9 cellular contexts compared by ENCODE assay signal in the genomic region with DNA sequence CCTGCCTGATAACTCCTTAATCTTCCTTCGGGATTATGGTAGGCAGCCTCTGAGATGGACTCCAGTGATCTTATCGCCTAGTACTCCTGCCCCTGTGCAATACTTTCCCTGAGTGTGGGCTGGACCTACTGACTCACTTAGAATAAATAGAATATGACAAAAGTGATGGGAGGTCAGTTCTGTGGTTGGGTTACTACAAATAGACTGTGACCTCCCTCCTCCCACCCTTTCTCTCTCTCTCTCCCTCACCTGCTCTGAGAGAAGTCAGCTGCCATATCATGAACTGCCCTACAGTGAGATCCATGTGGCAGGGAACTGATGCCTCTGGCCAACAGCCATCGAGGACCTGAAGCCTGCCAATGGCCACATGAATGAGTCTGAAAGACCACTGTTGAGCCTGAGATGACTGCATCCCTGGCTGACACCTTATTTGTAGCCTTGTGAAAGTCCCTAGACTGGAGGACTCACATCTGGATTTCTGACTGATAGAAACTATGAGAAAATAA.
DNase-seq lines count a peak whose midpoint lies in the region; ATAC-seq and TF ChIP-seq lines count a peak whose summit lies in the region.
"Had no signal": no experiment of that assay in that cellular context is flagged by ENCODE, and none has a peak within 500 bp of the region (broad histone marks: within the 10 kb centered on the region; RNA-seq: fewer than 3 reads in every experiment).

No MANE protein-coding gene starts in this region.

- peaks cover 6% of the 10 kb centered on the region for H3K27me3 Mint-ChIP-seq in T-helper 2 cell treated with Interferon-gamma antibody and Interleukin-4, amounts not matched to agents 5 μg/mL and 100 μg/mL, for 36 hours (ENCODE audit: low read depth)

- H3K4me1 Mint-ChIP-seq in T-helper 2 cell treated with Interferon-gamma antibody and Interleukin-4, amounts not matched to agents 5 μg/mL and 100 μg/mL, for 36 hours (ENCODE audit: low read depth), result no peaks in the 10 kb centered on the region

- H3K27ac Mint-ChIP-seq in T-helper 2 cell treated with Interferon-gamma antibody and Interleukin-4, amounts not matched to agents 5 μg/mL and 100 μg/mL, for 36 hours, result no peak overlapping the region
- H3K27ac Mint-ChIP-seq: activated T-cell treated with anti-CD3 and anti-CD28 coated beads, Interleukin-2, amount 50 U/mL, for 24 hours had no signal

- TF ChIP-seq CTCF in retinal pigment epithelial cell (conservative IDR thresholded peaks at IDR 0.05; ENCODE audit: low read depth, low read length), result no peak

- no peaks in the 10 kb centered on the region for H3K36me3 Mint-ChIP-seq in T-helper 2 cell treated with Interferon-gamma antibody and Interleukin-4, amounts not matched to agents 5 μg/mL and 100 μg/mL, for 36 hours (ENCODE audit: low read depth)

- no peak overlapping the region for H3K4me3 ChIP-seq in retinal pigment epithelial cell (ENCODE audit: low read length)

- no peaks in the 10 kb centered on the region for H3K9me3 Mint-ChIP-seq in T-helper 2 cell treated with Interferon-gamma antibody and Interleukin-4, amounts not matched to agents 5 μg/mL and 100 μg/mL, for 36 hours
- H3K9me3 Mint-ChIP-seq: activated T-cell treated with anti-CD3 and anti-CD28 coated beads, Interleukin-2, amount 50 U/mL, for 24 hours had no signal

- H3K4me3 Mint-ChIP-seq in T-helper 2 cell treated with Interferon-gamma antibody and Interleukin-4, amounts not matched to agents 5 μg/mL and 100 μg/mL, for 36 hours, result no peak overlapping the region
- H3K4me3 Mint-ChIP-seq: activated T-cell treated with anti-CD3 and anti-CD28 coated beads, Interleukin-2, amount 50 U/mL, for 24 hours had no signal

- ATAC-seq in GM19328 (IDR thresholded peaks at IDR 0.05; ENCODE audit: unreplicated experiment) (peak; percentile 65), HG02973 (IDR thresholded peaks at IDR 0.05; ENCODE audit: unreplicated experiment) (peak; percentile 87)

- DNase-seq in RKO (ENCODE audit: low spot score) (peak; percentile 6), retinal pigment epithelial cell (ENCODE audit: low read depth) (peak; percentile 5)
- DNase-seq in stimulated activated CD4-positive, alpha-beta T cell treated with anti-CD3 and anti-CD28 coated beads, Interleukin-4, amount 100 ng/mL, for 1 hour, result no peak
- no peak for DNase-seq in T-helper 2 cell treated with Interferon-gamma antibody and Interleukin-4, amounts not matched to agents 5 μg/mL and 100 μg/mL, for 36 hours (ENCODE audit: low spot score)
- DNase-seq in stimulated activated CD4-positive, alpha-beta T cell treated with anti-CD3 and anti-CD28 coated beads, Interleukin-1b, Interleukin-23, amount 100 ng/mL, for 48 hours, result no peak
- no peak for DNase-seq in activated effector memory CD4-positive, alpha-beta T cell treated with Interleukin-2 at 50 U/mL for 16 hours
- DNase-seq: activated T-cell treated with anti-CD3 and anti-CD28 coated beads, Interleukin-2, amount 50 U/mL, for 24 hours had no signal

Comparison
In these comparisons a context has a peak if more than half of its experiments do, and no peak if none do; other contexts are left out.
1. DNase-seq: peak in RKO (single experiment) and retinal pigment epithelial cell (single experiment); none in stimulated activated CD4-positive, alpha-beta T cell treated with anti-CD3 and anti-CD28 coated beads, Interleukin-4, amount 100 ng/mL, for 1 hour (single experiment), T-helper 2 cell treated with Interferon-gamma antibody and Interleukin-4, amounts not matched to agents 5 μg/mL and 100 μg/mL, for 36 hours (single experiment), stimulated activated CD4-positive, alpha-beta T cell treated with anti-CD3 and anti-CD28 coated beads, Interleukin-1b, Interleukin-23, amount 100 ng/mL, for 48 hours (single experiment) and activated effector memory CD4-positive, alpha-beta T cell treated with Interleukin-2 at 50 U/mL for 16 hours (single experiment).